In the genomic region with DNA sequence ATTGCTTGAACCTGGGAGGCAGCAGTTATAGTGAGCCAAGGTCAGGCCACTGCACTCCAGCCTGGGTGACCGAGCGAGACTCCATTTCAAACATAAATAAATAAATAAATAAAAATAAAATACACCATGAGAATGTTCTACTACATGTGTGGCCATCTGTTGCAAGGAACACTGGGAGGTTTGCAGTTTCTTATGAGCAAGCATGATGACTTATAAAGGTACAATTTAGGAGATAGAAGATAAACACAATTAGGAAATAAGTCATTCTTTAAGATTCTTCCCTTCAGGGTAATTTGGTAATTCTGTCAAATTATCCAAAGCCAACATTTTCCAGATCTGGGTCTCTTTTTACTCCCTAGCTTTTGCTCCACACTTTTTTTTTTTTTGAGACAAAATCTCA, we compare ENCODE assay signal across 1 cellular context.
TF ChIP-seq lines count a peak whose summit lies in the region.

No MANE protein-coding gene starts in this region.

TF ChIP-seq in HepG2, 621 proteins besides CTCF, POLR2A, EP300 and RAD21:
- TF ChIP-seq ZSCAN20 (CRISPR knock-in tag; IDR thresholded peaks at IDR 0.05; ENCODE audit: borderline replicate concordance) (no peak), ZNF205 (CRISPR knock-in tag; IDR thresholded peaks at IDR 0.05) (no peak), CBX1 (IDR thresholded peaks at IDR 0.05; ENCODE audit: low read depth) (no peak), ZNF720 (CRISPR knock-in tag; IDR thresholded peaks at IDR 0.05) (no peak), PAX8 (CRISPR knock-in tag; IDR thresholded peaks at IDR 0.05; ENCODE audit: borderline replicate concordance) (no peak), GPN1 (CRISPR knock-in tag; IDR thresholded peaks at IDR 0.05; ENCODE audit: borderline replicate concordance) (no peak), TBP (CRISPR knock-in tag; IDR thresholded peaks at IDR 0.05) (no peak), FOXO1 (CRISPR knock-in tag; IDR thresholded peaks at IDR 0.05) (no peak), ZNF34 (CRISPR knock-in tag; IDR thresholded peaks at IDR 0.05; ENCODE audit: borderline replicate concordance) (no peak), MTA1 (CRISPR knock-in tag; IDR thresholded peaks at IDR 0.05; ENCODE audit: borderline replicate concordance) (no peak), FOXA1 (IDR thresholded peaks at IDR 0.05) (no peak), FOXA1 (CRISPR knock-in tag; IDR thresholded peaks at IDR 0.05) (no peak)
